23 cellular contexts compared by ENCODE assay signal in the genomic region with DNA sequence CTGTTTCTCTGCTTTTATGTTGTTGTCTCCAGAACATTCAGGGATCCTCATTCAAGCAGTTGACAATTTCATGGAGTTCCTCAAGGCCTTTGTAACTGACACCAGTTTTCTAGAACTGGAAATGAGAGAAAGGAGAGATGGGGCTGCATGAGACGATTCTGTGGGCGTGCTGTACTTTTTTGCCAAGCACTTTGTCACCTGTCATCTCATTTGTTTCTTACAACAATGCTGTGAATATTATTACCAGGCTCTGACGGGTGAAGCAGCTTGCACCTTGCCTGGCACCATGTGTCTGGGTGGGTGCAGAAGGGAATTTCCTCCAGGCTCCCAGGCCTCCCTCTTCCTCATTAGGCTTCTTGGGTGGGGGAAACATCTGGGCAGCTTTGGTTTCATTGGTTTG. TPM values are rescaled to one million over a fixed set of nuclear protein-coding genes. Genes with fewer than 3 reads are reported as not detected.
DNase-seq lines count a peak whose midpoint lies in the region; ATAC-seq, FAIRE-seq and TF ChIP-seq lines count a peak whose summit lies in the region.
"Had no signal": no experiment of that assay in that cellular context is flagged by ENCODE, and none has a peak within 500 bp of the region (broad histone marks: within the 10 kb centered on the region; RNA-seq: fewer than 3 reads in every experiment).

No MANE protein-coding gene starts in this region.

- H3K9me3 ChIP-seq in GM23248 (ENCODE audit: low read depth) (no peaks in the 10 kb centered on the region), psoas muscle (no peaks in the 10 kb centered on the region), thyroid gland (no peaks in the 10 kb centered on the region)

- in situ Hi-C loops in GM23248 (cut with MboI), result no loop called here

- 62 to 70% methylated on average over 3 of the region's 3 CpGs for WGBS in GM23248 (ENCODE audit: low coverage in 1 of 2, low lambda C conversion rate in 2 of 2, missing lambda C conversion rate in 2 of 2), 2 experiments
- WGBS in psoas muscle, 3 donors, result 31 to 51% (median 37%) methylated on average over 3 of the region's 3 CpGs
- 72 to 84% methylated on average over 3 of the region's 3 CpGs for WGBS in thyroid gland, 2 donors

- H3K4me2 ChIP-seq in GM23248 (ENCODE audit: unreplicated experiment), result no peak overlapping the region

- FAIRE-seq in bronchial epithelial cell (lab: Jason Lieb, UNC), result peak; percentile 79

- ATAC-seq in psoas muscle (no peak), HG02870 (IDR thresholded peaks at IDR 0.05; ENCODE audit: unreplicated experiment) (no peak)
- ATAC-seq: Panc1 had no signal

- H3K36me3 ChIP-seq in GM23248 (ENCODE audit: low read depth), result no peaks in the 10 kb centered on the region
- H3K36me3 ChIP-seq in bronchial epithelial cell (ENCODE audit: control insufficient read depth, insufficient read depth, low read length), result no peaks in the 10 kb centered on the region
- H3K36me3 ChIP-seq in psoas muscle (ENCODE audit: insufficient read depth in 1 of 2, low read depth in 1 of 2), result no peaks in the 10 kb centered on the region
- H3K36me3 ChIP-seq in thyroid gland, result no peaks in the 10 kb centered on the region

- no peak for TF ChIP-seq CTCF in bronchial epithelial cell (IDR thresholded peaks at IDR 0.05; ENCODE audit: insufficient read depth, low read length, severe bottlenecking)
- no peak for TF ChIP-seq CTCF in psoas muscle (IDR thresholded peaks at IDR 0.05)
- no peak for TF ChIP-seq CTCF in thyroid gland (IDR thresholded peaks at IDR 0.05)

- H3F3A ChIP-seq in GM23248 (ENCODE audit: insufficient read depth), result peaks cover 23% of the 10 kb centered on the region

- intact Hi-C loops in psoas muscle (cut with DNase I) (loop anchor here in 1 of 2 donors (5.0 kb wide), 1 partner anchor 41 kb away; no protein-coding TSS in a partner anchor), thyroid gland (cut with DNase I) (no loop called here)

- H3K27ac ChIP-seq in GM23248 (no peak overlapping the region), psoas muscle (peak overlapping the region; percentile 98), thyroid gland (peak overlapping the region; percentile 16 to 92 (median 76))

- no peaks in the 10 kb centered on the region for H3K79me2 ChIP-seq in GM23248 (ENCODE audit: insufficient read depth)

- TF ChIP-seq POLR2A in thyroid gland (IDR thresholded peaks at IDR 0.05), result no peak

- H3K4me1 ChIP-seq in GM23248 (ENCODE audit: insufficient read depth), result peaks cover 26% of the 10 kb centered on the region
- H3K4me1 ChIP-seq in psoas muscle, result peaks cover 67% of the 10 kb centered on the region
- peaks cover 16 to 69% of the 10 kb centered on the region in 2 donors for H3K4me1 ChIP-seq in thyroid gland

- H3K9me2 ChIP-seq in GM23248 (ENCODE audit: insufficient read depth), result no peaks in the 10 kb centered on the region

- H3K4me3 ChIP-seq in GM23248 (no peak overlapping the region), bronchial epithelial cell (ENCODE audit: low read depth, low read length) (no peak overlapping the region), psoas muscle (no peak overlapping the region), thyroid gland (replicated peaks in 1 of 3) (no peak overlapping the region)

- H3K9ac ChIP-seq in GM23248, result 0 out of 2 replicates have a peak overlapping the region, but pooled peaks have one; percentile 1

- no peaks in the 10 kb centered on the region for H3K27me3 ChIP-seq in GM23248 (replicated peaks; ENCODE audit: insufficient read depth)
- peaks cover 1% of the 10 kb centered on the region for H3K27me3 ChIP-seq in bronchial epithelial cell (ENCODE audit: control insufficient read depth, insufficient read depth, low read length)
- no peaks in the 10 kb centered on the region for H3K27me3 ChIP-seq in psoas muscle (ENCODE audit: insufficient read depth in 3 of 3, low read length in 2 of 3)
- H3K27me3 ChIP-seq in thyroid gland, result no peaks in the 10 kb centered on the region

- H2AFZ ChIP-seq in GM23248, result no peak overlapping the region

- DNase-seq in GM23248, result no peak
- no peak for DNase-seq in bronchial epithelial cell (ENCODE audit: low read depth)
- DNase-seq in psoas muscle, result no peak
- peak in 1 of 2 donors; percentile 6 for DNase-seq in thyroid gland
- no peak for DNase-seq in stimulated activated CD4-positive, alpha-beta T cell treated with anti-CD3 and anti-CD28 coated beads, Interleukin-12 subunit alpha, Interleukin-12 subunit beta, amount 100 ng/mL, for 4 hours
- DNase-seq in stimulated activated CD4-positive, alpha-beta T cell treated with anti-CD3 and anti-CD28 coated beads, Interleukin-4, amount 100 ng/mL, for 4 hours, result no peak
- DNase-seq: CD4-positive, CD25-positive, alpha-beta regulatory T cell; EL; GF-D8; H7; Kasumi-1; NCI-H1417; NCI-H1694 treated with DMSO at 0.1 percent for 48 hours; NCI-H2081 treated with DMSO at 0.1 percent for 48 hours; NCI-H2227 treated with DMSO at 0.1 percent for 48 hours; NCI-H510A treated with DMSO at 0.1 percent for 48 hours; NCI-H774; SIG-M5 had no signal

- no peaks in the 10 kb centered on the region for H4K20me1 ChIP-seq in GM23248 (ENCODE audit: insufficient read depth)

RNA-seq across cellular contexts. Expression of a gene that starts 22.2 kb away (rescaled TPM):
- 40.7 and 50.1 TPM in 2 replicates for total RNA-seq in GM23248 (2014; rRNA removed; shearing (Covaris generic))
- polyA plus RNA-seq in GM23248 (2016; fragmentation: Nextera tagmentation; extraction: Ambion mirVana) (12.0 and 12.7 TPM in 2 replicates), psoas muscle (10 to 100 TPM; 48.7 to 77.2 (median 59.4) TPM)
- total RNA-seq in bronchial epithelial cell (0.79 TPM in 1 of 2 replicates, not detected in the other), psoas muscle (10 to 100 TPM; 22.0 to 82.1 (median 57.3) TPM), thyroid gland (100 to 1,000 TPM in 2 of 4 donors, 10 to 100 TPM in 2; 82.8 to 260 (median 167) TPM)
- total RNA-seq: CD4-positive, CD25-positive, alpha-beta regulatory T cell had no signal
- polyA plus RNA-seq: CD4-positive, CD25-positive, alpha-beta regulatory T cell had no signal

RNA-seq across cellular contexts. Expression of a gene that starts 37.4 kb away (rescaled TPM):
- not detected in 2 replicates for total RNA-seq in GM23248 (2014; rRNA removed; shearing (Covaris generic))
- polyA plus RNA-seq in GM23248 (2016; fragmentation: Nextera tagmentation; extraction: Ambion mirVana) (not detected in 2 replicates), psoas muscle (10 to 100 TPM in 2 of 3 donors, 1 to 10 TPM in 1; 4.9 to 31.6 (median 23.4) TPM)
- total RNA-seq in bronchial epithelial cell (not detected in 2 replicates), psoas muscle (10 to 100 TPM in 1 of 4 donors, 1 to 10 TPM in 2, under 1 TPM in 1; 0.58 to 20.0 (median 5.8) TPM), thyroid gland (1 to 10 TPM in 1 of 4 donors, under 1 TPM in 2, not detected in 1; 0.22 to 3.6 (median 0.63) TPM)
- total RNA-seq: A673, H7, MCF 10A had no signal
- polyA plus RNA-seq: BJ had no signal

Comparison
In these comparisons a context has a peak if more than half of its experiments do, and no peak if none do; other contexts are left out.
1. RNA of a gene that starts 22.2 kb away (total RNA-seq): 82.8 to 260 TPM in thyroid gland, 22.0 to 82.1 TPM in psoas muscle and 40.7 to 50.1 TPM in GM23248; 0.79 TPM in bronchial epithelial cell; every median in the first group is over 10 times any median in the second.